Comparison of ENCODE assay signal across 10 cellular contexts in genomic region chr3:40458473-40458872, GRCh38. TPM values are rescaled to one million over a fixed set of nuclear protein-coding genes. Genes with fewer than 3 reads are reported as not detected.
DNase-seq lines count a peak whose midpoint lies in the region; FAIRE-seq and TF ChIP-seq lines count a peak whose summit lies in the region.
"Had no signal": no experiment of that assay in that cellular context is flagged by ENCODE, and none has a peak within 500 bp of the region (broad histone marks: within the 10 kb centered on the region; RNA-seq: fewer than 3 reads in every experiment).

No MANE protein-coding gene starts in this region.

- FAIRE-seq in urothelium cell line (lab: Jason Lieb, UNC), result no peak
- FAIRE-seq: colon, GM12892 had no signal

- POLR2A ChIA-PET in CD4-positive, alpha-beta memory T cell (lab: Charles Lee; ENCODE audit: partially characterized antibody), result interaction anchor here (1.9 to 2.1 kb wide), 3 partner anchors 24 to 67 kb away, joined by 6 to 35 read pairs (median 15); partner anchors contain the start of genes ZNF620 and ZNF621

- peaks cover 0 to 4% (median 0%) of the 10 kb centered on the region in 8 donors for H3K9me3 Mint-ChIP-seq in CD4-positive, alpha-beta memory T cell
- no peaks in the 10 kb centered on the region for H3K9me3 Mint-ChIP-seq in neural crest cell

- peak overlapping the region; percentile 89 to 97 (median 95) for H3K27ac Mint-ChIP-seq in CD4-positive, alpha-beta memory T cell
- H3K27ac Mint-ChIP-seq in neural crest cell (ENCODE audit: unreplicated experiment), result no peak overlapping the region

- TF ChIP-seq CTCF in NB4 (IDR thresholded peaks at IDR 0.05; ENCODE audit: low read depth, low read length), result no peak
- TF ChIP-seq CTCF in neural crest cell (conservative IDR thresholded peaks at IDR 0.05), result no peak

- CTCF ChIA-PET in CD4-positive, alpha-beta memory T cell (lab: Charles Lee; ENCODE audit: partially characterized antibody), result interaction anchor here (1.1 kb wide), 1 partner anchor 19 kb away, joined by 3 read pairs; the partner anchor contains the start of gene ZNF619

- no peak for DNase-seq in CD4-positive, alpha-beta memory T cell
- no peak for DNase-seq in NB4 (ENCODE audit: low read depth)
- no peak for DNase-seq in neural crest cell (ENCODE audit: low read depth, low spot score)
- no peak for DNase-seq in OCI-M2 (lab: John Stamatoyannopoulos, UW; ENCODE audit: unreplicated experiment)
- DNase-seq in urothelium cell line (ENCODE audit: low spot score), result no peak
- DNase-seq in stimulated activated CD4-positive, alpha-beta T cell treated with anti-CD3 and anti-CD28 coated beads, Interleukin-12 subunit alpha, Interleukin-12 subunit beta, amount 100 ng/mL, for 4 hours, result no peak
- no peak for DNase-seq in NK-92 treated with Interleukin-12 subunit alpha and Interleukin-12 subunit beta, amount 100 ng/mL, for 24 hours (lab: John Stamatoyannopoulos, UW)

- H3K4me1 ChIP-seq in CD4-positive, alpha-beta memory T cell (ENCODE audit: insufficient read depth, low read length), result peaks cover 44% of the 10 kb centered on the region
- peaks cover 19 to 25% of the 10 kb centered on the region in 2 donors for H3K4me1 ChIP-seq in duodenal mucosa (ENCODE audit: control insufficient read depth in 1 of 2, insufficient read depth in 2 of 2, low read length in 2 of 2)

- H3K27me3 Mint-ChIP-seq in CD4-positive, alpha-beta memory T cell, result no peaks in the 10 kb centered on the region
- H3K27me3 Mint-ChIP-seq in neural crest cell (ENCODE audit: low read depth), result no peaks in the 10 kb centered on the region

- H3K27me3 ChIP-seq in CD4-positive, alpha-beta memory T cell (ENCODE audit: insufficient read depth, low read length), result no peaks in the 10 kb centered on the region
- H3K27me3 ChIP-seq in duodenal mucosa (ENCODE audit: control insufficient read depth in 1 of 2, insufficient read depth in 2 of 2, low read length in 2 of 2), result no peaks in the 10 kb centered on the region

- H3K4me3 Mint-ChIP-seq in CD4-positive, alpha-beta memory T cell, result peak overlapping the region; percentile 88 to 99 (median 92)
- peak overlapping the region; percentile 92 for H3K4me3 Mint-ChIP-seq in neural crest cell

- TF ChIP-seq POLR2A in NB4 (IDR thresholded peaks at IDR 0.05; ENCODE audit: extremely low read depth, insufficient read length), result no peak

- H3K4me1 Mint-ChIP-seq in CD4-positive, alpha-beta memory T cell, result peaks cover 21 to 62% (median 32%) of the 10 kb centered on the region in 4 donors
- peaks cover 31% of the 10 kb centered on the region for H3K4me1 Mint-ChIP-seq in neural crest cell

- peak overlapping the region in 1 of 2 donors; percentile 76 for H3K9ac ChIP-seq in duodenal mucosa (ENCODE audit: low read depth in 1 of 2, low read length in 2 of 2)

- intact Hi-C loops in CD4-positive, alpha-beta memory T cell (cut with micrococcal nuclease), result loop anchor here (10.0 kb wide), 1 partner anchor 1074 kb away; the partner anchor contains the start of gene SLC25A38

- H3K4me3 ChIP-seq in CD4-positive, alpha-beta memory T cell (ENCODE audit: low read length in 2 of 2), result peak overlapping the region in 1 of 2 donors; percentile 79
- H3K4me3 ChIP-seq in NB4 (ENCODE audit: low read depth, low read length), result peak overlapping the region; percentile 100
- peak overlapping the region; percentile 89 to 99 for H3K4me3 ChIP-seq in duodenal mucosa (ENCODE audit: low read depth in 1 of 2, low read length in 2 of 2)

- H3K36me3 Mint-ChIP-seq in CD4-positive, alpha-beta memory T cell, result peaks cover 34 to 55% of the 10 kb centered on the region in 2 donors
- H3K36me3 Mint-ChIP-seq in neural crest cell (ENCODE audit: low read depth), result peaks cover 24% of the 10 kb centered on the region

- no peaks in the 10 kb centered on the region for H3K9me3 ChIP-seq in CD4-positive, alpha-beta memory T cell (ENCODE audit: control insufficient read depth in 1 of 2, low read length in 2 of 2)
- no peaks in the 10 kb centered on the region for H3K9me3 ChIP-seq in duodenal mucosa (ENCODE audit: control insufficient read depth in 1 of 2, low read length in 2 of 2)

- peak overlapping the region; percentile 90 for H3K27ac ChIP-seq in CD4-positive, alpha-beta memory T cell (ENCODE audit: low read depth, low read length)
- no peak overlapping the region for H3K27ac ChIP-seq in duodenal mucosa (ENCODE audit: low read depth, low read length)

- H3K36me3 ChIP-seq in CD4-positive, alpha-beta memory T cell (ENCODE audit: insufficient read depth, low read length), result peaks cover 36% of the 10 kb centered on the region
- peaks cover 16 to 38% of the 10 kb centered on the region in 2 donors for H3K36me3 ChIP-seq in duodenal mucosa (ENCODE audit: control insufficient read depth in 1 of 2, insufficient read depth in 2 of 2, low read length in 2 of 2)

RNA-seq across cellular contexts. Expression of gene RPL14, which starts 1.3 kb away (rescaled TPM):
- total RNA-seq in CD4-positive, alpha-beta memory T cell, result 1,000 to 10,000 TPM; 2,669 to 2,785 TPM
- 1,000 to 10,000 TPM; 1,004 to 1,669 TPM for polyA plus RNA-seq in CD4-positive, alpha-beta memory T cell
- 1,863 and 1,936 TPM in 2 replicates for total RNA-seq in neural crest cell

RNA-seq across cellular contexts. Expression of gene ZNF619, which starts 18.4 kb away (rescaled TPM):
- total RNA-seq in CD4-positive, alpha-beta memory T cell, result 10 to 100 TPM; 14.0 to 16.6 TPM
- polyA plus RNA-seq in CD4-positive, alpha-beta memory T cell, result 1 to 10 TPM; 2.3 to 2.9 TPM
- 5.4 and 5.9 TPM in 2 replicates for total RNA-seq in neural crest cell

RNA-seq across cellular contexts. Expression of gene ZNF620, which starts 47.4 kb away (rescaled TPM):
- total RNA-seq in CD4-positive, alpha-beta memory T cell, result 1 to 10 TPM; 3.7 to 3.8 TPM
- 1 to 10 TPM; 1.2 to 3.4 TPM for polyA plus RNA-seq in CD4-positive, alpha-beta memory T cell
- total RNA-seq in neural crest cell, result 22.0 and 24.0 TPM in 2 replicates
